3 cellular contexts compared by ENCODE assay signal in the genomic region with DNA sequence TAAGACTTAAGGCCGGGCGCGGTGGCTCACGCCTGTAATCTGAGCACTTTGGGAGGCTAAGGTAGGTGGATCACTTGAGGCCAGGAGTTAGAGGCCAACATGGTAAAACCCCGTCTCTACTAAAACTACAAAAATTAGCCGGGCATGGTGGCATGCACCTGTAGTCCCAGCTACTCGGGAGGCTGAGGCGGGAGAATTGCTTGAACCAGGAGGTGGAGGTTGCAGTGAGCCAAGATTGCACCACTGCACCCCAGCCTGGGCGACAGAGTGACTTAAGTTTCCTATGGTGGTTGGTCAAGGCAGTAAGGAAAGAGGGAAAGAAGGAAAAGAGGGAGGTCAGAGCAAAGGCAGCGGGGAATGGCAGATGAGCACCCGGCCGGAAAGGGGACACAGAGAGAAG.
DNase-seq lines count a peak whose midpoint lies in the region; ATAC-seq and TF ChIP-seq lines count a peak whose summit lies in the region.
"Not testable (repeated sequence)": the region's sequence is repeated elsewhere in the genome, so short reads cannot be mapped to it uniquely, and the experiment has no call there.

No MANE protein-coding gene starts in this region.

- H3K9me3 Mint-ChIP-seq in glutamatergic neuron (ENCODE audit: unreplicated experiment); stimulated activated naive CD8-positive, alpha-beta T cell treated with anti-CD3 and anti-CD28 coated beads, Interleukin-15, Interleukin-2, amounts not matched to agents 100 ng/mL and 50 ng/mL, for 24 hours: not testable (repeated sequence)

- intact Hi-C loops in Right ventricle myocardium inferior (cut with DNase I) = not testable (repeated sequence)

- H3K36me3 Mint-ChIP-seq in glutamatergic neuron (ENCODE audit: unreplicated experiment); stimulated activated naive CD8-positive, alpha-beta T cell treated with anti-CD3 and anti-CD28 coated beads, Interleukin-15, Interleukin-2, amounts not matched to agents 100 ng/mL and 50 ng/mL, for 24 hours (ENCODE audit: low read depth): not testable (repeated sequence)

- not testable (repeated sequence) for TF ChIP-seq CTCF in glutamatergic neuron (IDR thresholded peaks at IDR 0.05; ENCODE audit: partially characterized antibody, unreplicated experiment)

- not testable (repeated sequence) for DNase-seq in glutamatergic neuron
- peak; percentile 57 for DNase-seq in Right ventricle myocardium inferior (ENCODE audit: missing footprints)

- peak overlapping the region; percentile 8 for H3K27ac Mint-ChIP-seq in glutamatergic neuron (ENCODE audit: unreplicated experiment)
- H3K27ac Mint-ChIP-seq in stimulated activated naive CD8-positive, alpha-beta T cell treated with anti-CD3 and anti-CD28 coated beads, Interleukin-15, Interleukin-2, amounts not matched to agents 100 ng/mL and 50 ng/mL, for 24 hours = peak overlapping the region; percentile 45

- peaks cover 28% of the 10 kb centered on the region for H3K4me1 Mint-ChIP-seq in glutamatergic neuron (ENCODE audit: low read depth, unreplicated experiment)
- H3K4me1 Mint-ChIP-seq in stimulated activated naive CD8-positive, alpha-beta T cell treated with anti-CD3 and anti-CD28 coated beads, Interleukin-15, Interleukin-2, amounts not matched to agents 100 ng/mL and 50 ng/mL, for 24 hours (ENCODE audit: low read depth) = not testable (repeated sequence)

- not testable (repeated sequence) for H3K4me3 Mint-ChIP-seq in glutamatergic neuron (ENCODE audit: unreplicated experiment); stimulated activated naive CD8-positive, alpha-beta T cell treated with anti-CD3 and anti-CD28 coated beads, Interleukin-15, Interleukin-2, amounts not matched to agents 100 ng/mL and 50 ng/mL, for 24 hours

- H3K27me3 Mint-ChIP-seq in glutamatergic neuron (ENCODE audit: unreplicated experiment); stimulated activated naive CD8-positive, alpha-beta T cell treated with anti-CD3 and anti-CD28 coated beads, Interleukin-15, Interleukin-2, amounts not matched to agents 100 ng/mL and 50 ng/mL, for 24 hours: not testable (repeated sequence)

- not testable (repeated sequence) for ATAC-seq in Right ventricle myocardium inferior
